8 cellular contexts compared by ENCODE assay signal in genomic region chr10:101001225-101002035, GRCh38. TPM values are rescaled to one million over a fixed set of nuclear protein-coding genes. Genes with fewer than 3 reads are reported as not detected.
DNase-seq lines count a peak whose midpoint lies in the region; ATAC-seq and TF ChIP-seq lines count a peak whose summit lies in the region.

No MANE protein-coding gene starts in this region.

- in situ Hi-C loops in G401 (cut with HindIII; ENCODE audit: low sequenced_read_pairs), result no loop called here

- H3K4me1 Mint-ChIP-seq in nephron, result peaks cover 23% of the 10 kb centered on the region

- H3K4me3 Mint-ChIP-seq in nephron, result peak overlapping the region; percentile 87 to 93 (median 92)

- H3K27me3 Mint-ChIP-seq in nephron (ENCODE audit: low read depth), result no peaks in the 10 kb centered on the region

- no peaks in the 10 kb centered on the region for H3K9me3 Mint-ChIP-seq in nephron

- no peak for ATAC-seq in HG02588 (IDR thresholded peaks at IDR 0.05; ENCODE audit: unreplicated experiment)

- peak overlapping the region; percentile 97 to 99 (median 98) for H3K27ac Mint-ChIP-seq in nephron

- TF ChIP-seq CTCF in nephron (IDR thresholded peaks at IDR 0.05; ENCODE audit: unreplicated experiment in 3 of 3), result no peak

- DNase-seq in EL, result peak; percentile 92
- DNase-seq in UCSD-AML1 (lab: John Stamatoyannopoulos, UW; ENCODE audit: unreplicated experiment), result peak; percentile 72
- DNase-seq in fibroblast of peridontal ligament (ENCODE audit: extremely low read depth), result peak; percentile 92
- DNase-seq in activated effector memory CD4-positive, alpha-beta T cell treated with anti-CD3 and anti-CD28 coated beads, Interleukin-2, amount 50 U/mL, for 16 hours, result no peak
- no peak for DNase-seq in SIG-M5 (lab: John Stamatoyannopoulos, UW)
- DNase-seq in G401 (ENCODE audit: low spot score), result no peak

- H3K36me3 Mint-ChIP-seq in nephron (ENCODE audit: low read depth), result peaks cover 20% of the 10 kb centered on the region

RNA-seq across cellular contexts. Expression of gene LZTS2, which starts 1.8 kb away (rescaled TPM):
- 146 and 166 TPM in 2 replicates for total RNA-seq in G401 (2014; rRNA removed; shearing (Covaris generic))

RNA-seq across cellular contexts. Expression of gene TWNK, which starts 14.1 kb away (rescaled TPM):
- total RNA-seq in G401 (2014; rRNA removed; shearing (Covaris generic)), result 20.9 and 21.7 TPM in 2 replicates

RNA-seq across cellular contexts. Expression of gene MRPL43, which starts 14.1 kb away (rescaled TPM):
- 91.6 and 117 TPM in 2 replicates for total RNA-seq in G401 (2014; rRNA removed; shearing (Covaris generic))

RNA-seq across cellular contexts. Expression of gene PDZD7, which starts 29.5 kb away (rescaled TPM):
- 2.4 and 4.5 TPM in 2 replicates for total RNA-seq in G401 (2014; rRNA removed; shearing (Covaris generic))

RNA-seq across cellular contexts. Expression of gene SFXN3, which starts 29.6 kb away (rescaled TPM):
- total RNA-seq in G401 (2014; rRNA removed; shearing (Covaris generic)), result 58.9 and 65.7 TPM in 2 replicates

Comparison
In these comparisons a context has a peak if more than half of its experiments do, and no peak if none do; other contexts are left out.
1. DNase-seq: peak in EL (single experiment), UCSD-AML1 (single experiment) and fibroblast of peridontal ligament (single experiment); none in activated effector memory CD4-positive, alpha-beta T cell treated with anti-CD3 and anti-CD28 coated beads, Interleukin-2, amount 50 U/mL, for 16 hours (single experiment), SIG-M5 (single experiment) and G401 (single experiment).